8 cellular contexts compared by ENCODE assay signal in genomic region chr10:13587367-13587766, GRCh38. TPM values are rescaled to one million over a fixed set of nuclear protein-coding genes. Genes with fewer than 3 reads are reported as not detected.
DNase-seq lines count a peak whose midpoint lies in the region; ATAC-seq and TF ChIP-seq lines count a peak whose summit lies in the region.

No MANE protein-coding gene starts in this region.

- H4K20me1 ChIP-seq in DOHH2 (ENCODE audit: control insufficient read depth, insufficient read depth, low read depth, low read length) (no peaks in the 10 kb centered on the region), Loucy (ENCODE audit: insufficient read depth, low read length, poor library complexity, severe bottlenecking) (peaks cover 13% of the 10 kb centered on the region), mammary epithelial cell (ENCODE audit: insufficient read depth, low read length) (no peaks in the 10 kb centered on the region)

- no peaks in the 10 kb centered on the region for H3K9me3 ChIP-seq in DOHH2 (ENCODE audit: control insufficient read depth, insufficient read depth, low read length)
- H3K9me3 ChIP-seq in Loucy (ENCODE audit: insufficient read depth, low read depth, low read length), result no peaks in the 10 kb centered on the region
- no peaks in the 10 kb centered on the region for H3K9me3 ChIP-seq in mammary epithelial cell (replicated peaks; ENCODE audit: insufficient read depth, low read length)
- no peaks in the 10 kb centered on the region for H3K9me3 ChIP-seq in liver (ENCODE audit: control insufficient read depth in 4 of 4, low read length in 3 of 4)

- dilution Hi-C loops in mammary epithelial cell (cut with HindIII; ENCODE audit: low sequenced_read_pairs), result loop anchor here (5.0 kb wide), 1 partner anchor 175 kb away; no protein-coding TSS in a partner anchor

- H3K27ac ChIP-seq in DOHH2 (ENCODE audit: low read depth, low read length), result no peak overlapping the region
- peak overlapping the region; percentile 73 for H3K27ac ChIP-seq in mammary epithelial cell (ENCODE audit: insufficient read depth, low read depth, low read length)
- H3K27ac ChIP-seq in liver (ENCODE audit: low read depth in 1 of 2, low read length in 2 of 2), result no peak overlapping the region

- no peaks in the 10 kb centered on the region for H3K9me2 ChIP-seq in DOHH2 (replicated peaks; ENCODE audit: control insufficient read depth, low read length)
- no peaks in the 10 kb centered on the region for H3K9me2 ChIP-seq in Loucy (replicated peaks; ENCODE audit: low read depth, low read length)

- H3K27me3 ChIP-seq in DOHH2 (ENCODE audit: control insufficient read depth, low read length) (no peaks in the 10 kb centered on the region), Loucy (ENCODE audit: insufficient read depth, low read length, poor library complexity, severe bottlenecking) (peaks cover 34% of the 10 kb centered on the region), mammary epithelial cell (ENCODE audit: insufficient read depth, low read length) (no peaks in the 10 kb centered on the region), liver (ENCODE audit: control insufficient read depth in 4 of 4, insufficient read depth in 4 of 4, low read length in 3 of 4) (no peaks in the 10 kb centered on the region)

- H3K4me3 ChIP-seq in DOHH2 (ENCODE audit: low read length) (peak overlapping the region; percentile 89), Loucy (ENCODE audit: low read length, poor library complexity, severe bottlenecking) (peak overlapping the region; percentile 93), mammary epithelial cell (replicated peaks in 1 of 3; ENCODE audit: insufficient read depth in 1 of 3, low read depth in 2 of 3, low read length in 3 of 3) (peak overlapping the region; percentile 94 to 96 (median 94)), liver (ENCODE audit: low read depth in 1 of 3, low read length in 3 of 3) (peak overlapping the region; percentile 56 to 100 (median 99))

- 12% methylated on average over 7 of the region's 18 CpGs for WGBS in mammary epithelial cell (ENCODE audit: low coverage, missing lambda C conversion rate)
- WGBS in liver, result 4% methylated on average over 18 of the region's 18 CpGs

- peak overlapping the region; percentile 91 for H3K27ac Mint-ChIP-seq in type B pancreatic cell

- H3K27me3 Mint-ChIP-seq in type B pancreatic cell, result peaks cover 21% of the 10 kb centered on the region

- H3F3A ChIP-seq in DOHH2 (ENCODE audit: control insufficient read depth, insufficient read depth) (0 out of 2 replicates have a peak, but pooled peaks cover 3% of the 10 kb centered on the region), Loucy (ENCODE audit: low read depth) (no peaks in the 10 kb centered on the region)

- H3K9ac ChIP-seq in Loucy (ENCODE audit: low read depth, low read length, poor library complexity, severe bottlenecking) (peak overlapping the region; percentile 79), mammary epithelial cell (ENCODE audit: insufficient read depth, low read length) (peak overlapping the region; percentile 87), liver (ENCODE audit: low read depth in 1 of 2, low read length in 2 of 2) (peak overlapping the region; percentile 75 to 97)

- intact Hi-C loops in mammary epithelial cell (cut with micrococcal nuclease), result loop anchor here (2.0 kb wide), 1 partner anchor 173 kb away; no protein-coding TSS in a partner anchor

- H3K4me3 Mint-ChIP-seq in type B pancreatic cell, result peak overlapping the region; percentile 100

- CTCF ChIA-PET in mammary epithelial cell (lab: Charles Lee; ENCODE audit: low non-redundant PET), result interaction anchor here (0.6 kb wide), 1 partner anchor 1805 kb away, joined by 7 read pairs; no protein-coding TSS in a partner anchor

- TSS peak; percentile 45 for BruUV-seq in mammary epithelial cell (replicated peaks; lab: Mats Ljungman, UMichigan)

- in situ Hi-C loops in mammary epithelial cell (cut with MboI; ENCODE audit: low sequenced_read_pairs in 2 of 2), result no loop called here

- peaks cover 38% of the 10 kb centered on the region for H3K79me2 ChIP-seq in DOHH2 (ENCODE audit: control insufficient read depth, low read length)
- peaks cover 51% of the 10 kb centered on the region for H3K79me2 ChIP-seq in Loucy (ENCODE audit: insufficient read depth, low read length)
- H3K79me2 ChIP-seq in mammary epithelial cell (ENCODE audit: insufficient read depth, low read length), result peaks cover 54% of the 10 kb centered on the region

- no peaks in the 10 kb centered on the region; the same call in 1 of the 2 replicates for H3K36me3 ChIP-seq in DOHH2 (ENCODE audit: control insufficient read depth, low read length)
- H3K36me3 ChIP-seq in Loucy (ENCODE audit: insufficient read depth, low read length), result no peaks in the 10 kb centered on the region
- H3K36me3 ChIP-seq in mammary epithelial cell (ENCODE audit: insufficient read depth, low read length), result no peaks in the 10 kb centered on the region
- peaks cover 0 to 4% (median 0%) of the 10 kb centered on the region in 4 donors for H3K36me3 ChIP-seq in liver (ENCODE audit: control insufficient read depth in 4 of 4, insufficient read depth in 3 of 4, low read depth in 1 of 4, low read length in 3 of 4)

- no peak for ATAC-seq in GM18870 (IDR thresholded peaks at IDR 0.05; ENCODE audit: unreplicated experiment)
- no peak for ATAC-seq in HG02623 (IDR thresholded peaks at IDR 0.05; ENCODE audit: unreplicated experiment)
- no peak for ATAC-seq in GM21737 (IDR thresholded peaks at IDR 0.05; ENCODE audit: unreplicated experiment)

- H2AFZ ChIP-seq in Loucy (ENCODE audit: low read length) (peak overlapping the region; percentile 95; the same call in 1 of the 2 replicates), mammary epithelial cell (ENCODE audit: low read depth, low read length) (peak overlapping the region; percentile 95)

- TF ChIP-seq CTCF in DOHH2 (IDR thresholded peaks at IDR 0.05; ENCODE audit: low read depth, low read length, poor library complexity, severe bottlenecking), result no peak
- no peak for TF ChIP-seq CTCF in Loucy (conservative IDR thresholded peaks at IDR 0.05; ENCODE audit: low read length)
- TF ChIP-seq CTCF in mammary epithelial cell (conservative IDR thresholded peaks at IDR 0.05 in 1 of 2, IDR thresholded peaks at IDR 0.05 in 1 of 2; ENCODE audit: extremely low read depth in 1 of 2, insufficient read depth in 1 of 2, low read depth in 1 of 2, low read length in 2 of 2), result no peak
- no peak for TF ChIP-seq CTCF in liver (IDR thresholded peaks at IDR 0.05; ENCODE audit: low read depth, low read length, missing input control)
- TF ChIP-seq CTCF in type B pancreatic cell (conservative IDR thresholded peaks at IDR 0.05), result no peak

- no peak for TF ChIP-seq RAD21 in liver (IDR thresholded peaks at IDR 0.05)

- peaks cover 19% of the 10 kb centered on the region for H3K4me1 Mint-ChIP-seq in type B pancreatic cell (ENCODE audit: unreplicated experiment)

- H3K36me3 Mint-ChIP-seq in type B pancreatic cell, result no peaks in the 10 kb centered on the region

- H3K4me1 ChIP-seq in DOHH2 (ENCODE audit: control insufficient read depth, low read length) (peaks cover 14% of the 10 kb centered on the region), Loucy (ENCODE audit: insufficient read depth, low read length, poor library complexity, severe bottlenecking) (peaks cover 25% of the 10 kb centered on the region), mammary epithelial cell (ENCODE audit: insufficient read depth, low read length) (peaks cover 4% of the 10 kb centered on the region), liver (ENCODE audit: control insufficient read depth in 4 of 4, insufficient read depth in 4 of 4, low read length in 3 of 4) (peaks cover 6 to 12% (median 8%) of the 10 kb centered on the region in 4 donors)

- H3K4me2 ChIP-seq in DOHH2 (ENCODE audit: low read length), result peak overlapping the region; percentile 93
- H3K4me2 ChIP-seq in Loucy (ENCODE audit: low read depth, low read length, poor library complexity, severe bottlenecking), result peak overlapping the region; percentile 98
- peak overlapping the region; percentile 74 for H3K4me2 ChIP-seq in mammary epithelial cell (ENCODE audit: insufficient read depth, low read depth, low read length)

- peak; percentile 31 for DNase-seq in mammary epithelial cell
- DNase-seq in type B pancreatic cell (ENCODE audit: extremely low spot score, unreplicated experiment), result no peak

- no peaks in the 10 kb centered on the region for H3K9me3 Mint-ChIP-seq in type B pancreatic cell

TF ChIP-seq in liver, 16 proteins besides CTCF, POLR2A, EP300 and RAD21:
- TF ChIP-seq SP1 (IDR thresholded peaks at IDR 0.05) (no peak), NR2F2 (IDR thresholded peaks at IDR 0.05) (no peak), EGR1 (IDR thresholded peaks at IDR 0.05; ENCODE audit: low read depth in 2 of 2) (no peak), TAF1 (conservative IDR thresholded peaks at IDR 0.05) (no peak), GABPA (IDR thresholded peaks at IDR 0.05 in 1 of 2, conservative IDR thresholded peaks at IDR 0.05 in 1 of 2) (no peak), FOXA1 (IDR thresholded peaks at IDR 0.05) (no peak)

RNA-seq across cellular contexts. Expression of gene PRPF18, which starts 0.6 kb away (rescaled TPM):
- 10 to 100 TPM; 22.4 to 23.0 TPM for total RNA-seq in mammary epithelial cell
- polyA plus RNA-seq in mammary epithelial cell, result 11.4 TPM
- polyA minus RNA-seq in mammary epithelial cell, result 1.7 TPM
- total RNA-seq in liver, result 10 to 100 TPM; 14.4 to 28.3 TPM
- polyA plus RNA-seq in liver, result 10 to 100 TPM; 10.0 to 14.7 TPM
- 16.7 and 20.3 TPM in 2 replicates for total RNA-seq in type B pancreatic cell (ENCODE audit: low replicate concordance)

RNA-seq across cellular contexts. Expression of gene BEND7, which starts 58.6 kb away (rescaled TPM):
- total RNA-seq in mammary epithelial cell (1 to 10 TPM; 6.0 to 8.0 TPM), liver (10 to 100 TPM in 1 of 2 donors, 1 to 10 TPM in 1; 4.1 to 10.1 TPM), type B pancreatic cell (ENCODE audit: low replicate concordance) (14.1 and 16.4 TPM in 2 replicates)
- polyA plus RNA-seq in mammary epithelial cell (1.4 TPM), liver (1 to 10 TPM; 5.0 to 6.1 TPM)
- polyA minus RNA-seq in mammary epithelial cell, result 1.4 TPM
